Comparison of ENCODE assay signal across 23 cellular contexts in genomic region chr1:231318568-231318967, GRCh38.
"Had no signal": no experiment of that assay in that cellular context is flagged by ENCODE, and none has a peak within 500 bp of the region (broad histone marks: within the 10 kb centered on the region; RNA-seq: fewer than 3 reads in every experiment).

No MANE protein-coding gene starts in this region.

- H3K9ac ChIP-seq: parathyroid adenoma had no signal

- H3K4me1 ChIP-seq: esophagus squamous epithelium, heart right ventricle, lower lobe of right lung, parathyroid adenoma, right lobe of liver, transverse colon, vagina had no signal

- H3K27me3 ChIP-seq: dorsolateral prefrontal cortex, esophagus squamous epithelium, heart right ventricle, right lobe of liver, transverse colon, vagina had no signal

- H3K9me3 ChIP-seq: esophagus squamous epithelium, heart right ventricle, lower lobe of right lung, right lobe of liver, thoracic aorta, transverse colon, vagina had no signal

- H3K27ac ChIP-seq: dorsolateral prefrontal cortex, esophagus squamous epithelium, heart right ventricle, lower lobe of right lung, parathyroid adenoma, right lobe of liver, thoracic aorta, transverse colon, vagina had no signal

- H3K36me3 ChIP-seq: esophagus squamous epithelium, heart right ventricle, lower lobe of right lung, right lobe of liver, thoracic aorta, transverse colon, vagina had no signal

- H3K4me3 ChIP-seq: dorsolateral prefrontal cortex, esophagus squamous epithelium, heart right ventricle, lower lobe of right lung, right lobe of liver, thoracic aorta, transverse colon, vagina had no signal

- FAIRE-seq: endothelial cell of umbilical vein, islet of Langerhans, small intestine had no signal

- DNase-seq: cortex of kidney; dorsolateral prefrontal cortex; effector CD8-positive, alpha-beta T cell; esophagus squamous epithelium; foreskin melanocyte; glutamatergic neuron; heart right ventricle; hippocampal formation; left ventricle myocardium superior; lower lobe of right lung; naive thymus-derived CD8-positive, alpha-beta T cell; occipital lobe; right lobe of liver; small intestine; stimulated activated CD4-positive, alpha-beta T cell treated with anti-CD3 and anti-CD28 coated beads, Interleukin-15, amount 100 ng/mL, for 24 hours; stimulated activated CD4-positive, alpha-beta T cell treated with anti-CD3 and anti-CD28 coated beads, Interleukin-2, amount 100 ng/mL, for 48 hours; stimulated activated naive B cell treated with anti-CD40 and anti-IgM and Interleukin-4, amounts not matched to agents 10 μg/mL and 1 μg/mL and 100 μg/mL, for 72 hours; transverse colon had no signal
